ENCODE assay signal across 8 cellular contexts in the genomic region with DNA sequence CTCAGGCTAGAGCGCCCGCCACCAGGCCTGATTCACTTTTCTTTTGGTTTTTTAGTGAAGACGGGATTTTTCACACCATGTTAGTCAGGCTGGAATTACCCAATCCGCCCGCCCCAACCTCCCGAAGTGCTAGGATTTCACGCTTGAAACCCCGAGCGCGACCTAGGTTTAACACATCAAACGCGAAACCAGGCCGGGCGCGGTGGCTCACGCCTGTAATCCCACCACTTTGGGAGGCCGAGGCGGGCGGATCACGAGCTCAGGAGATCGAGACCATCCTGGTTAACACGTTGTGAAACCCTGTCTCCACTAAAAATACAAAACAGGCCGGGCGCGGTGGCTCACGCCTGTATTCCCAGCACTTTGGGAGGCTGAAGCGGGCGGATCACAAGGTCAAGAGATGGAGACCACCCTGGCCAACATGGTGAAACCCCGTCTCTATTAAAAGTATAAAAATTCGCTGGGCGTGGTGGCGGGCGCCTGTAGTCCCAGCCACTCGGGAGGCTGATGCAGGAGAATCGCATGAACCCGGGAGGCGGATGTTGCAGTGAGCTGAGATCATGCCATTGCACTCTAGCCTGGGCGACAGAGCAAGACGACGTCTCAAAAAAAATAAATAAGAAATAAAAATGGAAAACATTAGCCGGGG. TPM values are rescaled to one million over a fixed set of nuclear protein-coding genes. Genes with fewer than 3 reads are reported as not detected.
A peak's percentile ranks its signal among the peaks of the same experiment; 100 is the strongest.
DNase-seq lines count a peak whose midpoint lies in the region; ATAC-seq and TF ChIP-seq lines count a peak whose summit lies in the region.
"Not testable (repeated sequence)": the region's sequence is repeated elsewhere in the genome, so short reads cannot be mapped to it uniquely, and the experiment has no call there.

No MANE protein-coding gene starts in this region.

- CTCF ChIA-PET in Calu3 (lab: Charles Lee) = interaction anchor here (0.6 to 1.4 kb wide), 6 partner anchors 21 to 70 kb away, joined by 3 to 4 read pairs (median 3); partner anchors contain the start of genes SLC3A2 and TAF6L

- H3K9me3 ChIP-seq in left ventricle myocardium inferior (replicated peaks) = not testable (repeated sequence)

- TF ChIP-seq CTCF in Calu3 (IDR thresholded peaks at IDR 0.05; ENCODE audit: unreplicated experiment); astrocyte of the cerebellum (IDR thresholded peaks at IDR 0.05; ENCODE audit: low read depth, low read length, missing control alignments); left ventricle myocardium inferior (IDR thresholded peaks at IDR 0.05; ENCODE audit: borderline replicate concordance); omental fat pad (IDR thresholded peaks at IDR 0.05): not testable (repeated sequence)

- H3K9me3 Mint-ChIP-seq in Calu3 (ENCODE audit: low read depth, unreplicated experiment); stimulated activated effector memory CD8-positive, alpha-beta T cell treated with anti-CD3 and anti-CD28 coated beads, Interleukin-12 subunit alpha, Interleukin-12 subunit beta, amount 100 ng/mL, for 72 hours: not testable (repeated sequence)

- peaks cover 13% of the 10 kb centered on the region for H3K36me3 ChIP-seq in left ventricle myocardium inferior

- DNase-seq in Calu3 (peak; percentile 77), NCI-H526 (lab: John Stamatoyannopoulos, UW) (peak; percentile 98 to 100), astrocyte of the cerebellum (ENCODE audit: low read depth) (peak; percentile 45), left ventricle myocardium inferior (peak; percentile 52), omental fat pad (ENCODE audit: low spot score) (peak; percentile 66)
- peak; percentile 88 for DNase-seq in activated CD4-positive, CD25-positive, alpha-beta regulatory T cell treated with anti-CD3 and anti-CD28 coated beads, Interleukin-2, amount 50 U/mL, for 72 hours
- peak; percentile 69 to 92 for DNase-seq in stimulated activated effector memory CD8-positive, alpha-beta T cell treated with anti-CD3 and anti-CD28 coated beads, Interleukin-12 subunit alpha, Interleukin-12 subunit beta, amount 100 ng/mL, for 72 hours (ENCODE audit: low spot score in 2 of 2)

- not testable (repeated sequence) for BruUV-seq in Calu3 (replicated peaks; lab: Mats Ljungman, UMichigan)

- not testable (repeated sequence) for H3K27me3 ChIP-seq in left ventricle myocardium inferior (ENCODE audit: low read depth)

- intact Hi-C loops in Calu3 (cut with micrococcal nuclease; ENCODE audit: unreplicated experiment) = loop anchor here (2.0 kb wide), 1 partner anchor 40 kb away; the partner anchor contains the start of gene SLC3A2
- intact Hi-C loops in left ventricle myocardium inferior (cut with micrococcal nuclease) = not testable (repeated sequence)

- ATAC-seq in HG02938 (IDR thresholded peaks at IDR 0.05; ENCODE audit: unreplicated experiment) (peak; percentile 12), omental fat pad (ENCODE audit: low FRiP score) (peak; percentile 32)
- peak; percentile 52 for ATAC-seq in stimulated activated effector memory CD8-positive, alpha-beta T cell treated with anti-CD3 and anti-CD28 coated beads, Interleukin-12 subunit alpha, Interleukin-12 subunit beta, amount 100 ng/mL, for 72 hours

- in situ Hi-C loops in astrocyte of the cerebellum (cut with HindIII; ENCODE audit: low sequenced_read_pairs) = not testable (repeated sequence)

- H3K36me3 Mint-ChIP-seq in Calu3 (ENCODE audit: insufficient read depth, unreplicated experiment) = not testable (repeated sequence)
- H3K36me3 Mint-ChIP-seq in stimulated activated effector memory CD8-positive, alpha-beta T cell treated with anti-CD3 and anti-CD28 coated beads, Interleukin-12 subunit alpha, Interleukin-12 subunit beta, amount 100 ng/mL, for 72 hours = peaks cover 26% of the 10 kb centered on the region

- H3K4me1 Mint-ChIP-seq in Calu3 (ENCODE audit: low read depth, unreplicated experiment) = peaks cover 13% of the 10 kb centered on the region
- peaks cover 44% of the 10 kb centered on the region for H3K4me1 Mint-ChIP-seq in stimulated activated effector memory CD8-positive, alpha-beta T cell treated with anti-CD3 and anti-CD28 coated beads, Interleukin-12 subunit alpha, Interleukin-12 subunit beta, amount 100 ng/mL, for 72 hours

- H3K27me3 Mint-ChIP-seq in Calu3 (ENCODE audit: unreplicated experiment) = not testable (repeated sequence)

- H3K4me3 ChIP-seq in astrocyte of the cerebellum (ENCODE audit: low read depth, low read length) = peak overlapping the region; percentile 95
- peak overlapping the region; percentile 95 for H3K4me3 ChIP-seq in left ventricle myocardium inferior

- peak overlapping the region; percentile 99 for H3K27ac ChIP-seq in left ventricle myocardium inferior (replicated peaks)

- H3K4me3 Mint-ChIP-seq in Calu3 (ENCODE audit: low read depth, unreplicated experiment); stimulated activated effector memory CD8-positive, alpha-beta T cell treated with anti-CD3 and anti-CD28 coated beads, Interleukin-12 subunit alpha, Interleukin-12 subunit beta, amount 100 ng/mL, for 72 hours: not testable (repeated sequence)

- H3K27ac Mint-ChIP-seq in Calu3 (ENCODE audit: unreplicated experiment); stimulated activated effector memory CD8-positive, alpha-beta T cell treated with anti-CD3 and anti-CD28 coated beads, Interleukin-12 subunit alpha, Interleukin-12 subunit beta, amount 100 ng/mL, for 72 hours: not testable (repeated sequence)

- H3K4me1 ChIP-seq in left ventricle myocardium inferior = peaks cover 43% of the 10 kb centered on the region

RNA-seq across cellular contexts. Expression of gene WDR74, which starts 1.4 kb away (rescaled TPM):
- total RNA-seq in Calu3 (2022) (87.7 and 97.4 TPM in 2 replicates), left ventricle myocardium inferior (24.3 TPM), omental fat pad (100 to 1,000 TPM in 1 of 4 donors, 10 to 100 TPM in 3; 32.3 to 138 (median 40.8) TPM)

RNA-seq across cellular contexts. Expression of gene TEX54, which starts 8.2 kb away (rescaled TPM):
- not detected in 2 replicates for total RNA-seq in Calu3 (2022)
- not detected for total RNA-seq in left ventricle myocardium inferior
- not detected for total RNA-seq in omental fat pad

RNA-seq across cellular contexts. Expression of gene STX5, which starts 9.0 kb away (rescaled TPM):
- total RNA-seq in Calu3 (2022) (38.3 and 39.2 TPM in 2 replicates), left ventricle myocardium inferior (16.7 TPM), omental fat pad (10 to 100 TPM; 32.2 to 43.1 (median 37.4) TPM)

RNA-seq across cellular contexts. Expression of gene NXF1, which starts 35.6 kb away (rescaled TPM):
- total RNA-seq in Calu3 (2022) = 48.0 and 51.6 TPM in 2 replicates
- total RNA-seq in left ventricle myocardium inferior = 43.2 TPM
- 100 to 1,000 TPM in 1 of 4 donors, 10 to 100 TPM in 3; 51.9 to 101 (median 78.3) TPM for total RNA-seq in omental fat pad

RNA-seq across cellular contexts. Expression of gene SLC3A2, which starts 39.9 kb away (rescaled TPM):
- total RNA-seq in Calu3 (2022) = 410 and 444 TPM in 2 replicates
- total RNA-seq in left ventricle myocardium inferior = 35.0 TPM
- total RNA-seq in omental fat pad = 100 to 1,000 TPM; 110 to 239 (median 191) TPM

Comparison
In these comparisons a context has a peak if more than half of its experiments do, and no peak if none do; other contexts are left out.
1. Peak in every context shown above with its lines: DNase-seq, ATAC-seq, H3K4me3 ChIP-seq and H3K27ac ChIP-seq.
2. DNase-seq: peak in every context shown above with its lines; median percentile 99 in NCI-H526; 88 in activated CD4-positive, CD25-positive, alpha-beta regulatory T cell treated with anti-CD3 and anti-CD28 coated beads, Interleukin-2, amount 50 U/mL, for 72 hours; 80 in stimulated activated effector memory CD8-positive, alpha-beta T cell treated with anti-CD3 and anti-CD28 coated beads, Interleukin-12 subunit alpha, Interleukin-12 subunit beta, amount 100 ng/mL, for 72 hours; 77 in Calu3; 66 in omental fat pad; 52 in left ventricle myocardium inferior; 45 in astrocyte of the cerebellum.